8 cellular contexts compared by ENCODE assay signal in genomic region chr6:135438907-135439535, GRCh38. TPM values are rescaled to one million over a fixed set of nuclear protein-coding genes. Genes with fewer than 3 reads are reported as not detected.
A peak's percentile ranks its signal among the peaks of the same experiment; 100 is the strongest.
DNase-seq lines count a peak whose midpoint lies in the region; ATAC-seq and TF ChIP-seq lines count a peak whose summit lies in the region.

No MANE protein-coding gene starts in this region.

- H3K9me2 ChIP-seq in PC-3 (replicated peaks; ENCODE audit: low read length): no peaks in the 10 kb centered on the region

- TF ChIP-seq POLR2A in ovary (IDR thresholded peaks at IDR 0.05): no peak

- H3F3A ChIP-seq in PC-3 (ENCODE audit: low read length, unreplicated experiment): no peaks in the 10 kb centered on the region

- no peaks in the 10 kb centered on the region for H3K9me3 Mint-ChIP-seq in type B pancreatic cell

- H3K4me1 ChIP-seq in PC-3 (ENCODE audit: insufficient read depth, low read length) (no peaks in the 10 kb centered on the region), ovary (ENCODE audit: insufficient read depth) (no peaks in the 10 kb centered on the region)

- TF ChIP-seq EP300 in ovary (IDR thresholded peaks at IDR 0.05): no peak

- no peak overlapping the region for H3K27ac Mint-ChIP-seq in type B pancreatic cell

- H3K36me3 ChIP-seq in PC-3 (ENCODE audit: low read depth, low read length) (no peaks in the 10 kb centered on the region), ovary (no peaks in the 10 kb centered on the region)

- H3K9ac ChIP-seq in PC-3 (ENCODE audit: low read length): no peak overlapping the region

- POLR2A ChIA-PET in PC-3 (lab: Charles Lee; ENCODE audit: unreplicated experiment): interaction anchor here (0.6 kb wide), 1 partner anchor 577 kb away, joined by 3 read pairs; no protein-coding TSS in a partner anchor

- no peak overlapping the region for H2AFZ ChIP-seq in PC-3 (ENCODE audit: low read length)

- no peak overlapping the region for H3K27ac ChIP-seq in PC-3 (ENCODE audit: low read length)
- no peak overlapping the region for H3K27ac ChIP-seq in ovary

- DNase-seq in SIG-M5 treated with dmso at 0.1 percent for 504 hours (lab: John Stamatoyannopoulos, UW; ENCODE audit: unreplicated experiment): peak; percentile 75
- DNase-seq in SIG-M5 (lab: John Stamatoyannopoulos, UW): no peak
- peak; percentile 74 for DNase-seq in PC-3
- DNase-seq in epithelial cell of esophagus (ENCODE audit: low read depth): peak; percentile 50
- DNase-seq in type B pancreatic cell (ENCODE audit: extremely low spot score, unreplicated experiment): no peak
- no peak for DNase-seq in ovary
- no peak for DNase-seq in activated CD8-positive, alpha-beta memory T cell treated with anti-CD3 and anti-CD28 coated beads, Interleukin-2, amount 50 U/mL, for 4 hours

- H3K9me3 ChIP-seq in PC-3 (ENCODE audit: low read length) (no peaks in the 10 kb centered on the region), ovary (no peaks in the 10 kb centered on the region)

- no peaks in the 10 kb centered on the region for H4K20me1 ChIP-seq in PC-3 (ENCODE audit: low read length)

- H3K36me3 Mint-ChIP-seq in type B pancreatic cell: peaks cover 7% of the 10 kb centered on the region

- no peak overlapping the region for H3K4me2 ChIP-seq in PC-3 (ENCODE audit: low read length)

- peak; percentile 51 for ATAC-seq in HG02840 (IDR thresholded peaks at IDR 0.05; ENCODE audit: low FRiP score, unreplicated experiment)
- peak; percentile 71 for ATAC-seq in PC-3

- H3K4me3 ChIP-seq in PC-3 (ENCODE audit: low read length): no peak overlapping the region
- no peak overlapping the region for H3K4me3 ChIP-seq in epithelial cell of esophagus (ENCODE audit: low read length)
- H3K4me3 ChIP-seq in ovary: no peak overlapping the region

- no peaks in the 10 kb centered on the region for H3K27me3 ChIP-seq in PC-3 (ENCODE audit: low read length)
- peaks cover under 1% of the 10 kb centered on the region for H3K27me3 ChIP-seq in ovary

- TF ChIP-seq CTCF in PC-3 (conservative IDR thresholded peaks at IDR 0.05; ENCODE audit: low read depth, low read length) (peak; percentile 66), epithelial cell of esophagus (IDR thresholded peaks at IDR 0.05; ENCODE audit: insufficient read depth, low read depth, low read length, missing control alignments) (peak; percentile 44), type B pancreatic cell (conservative IDR thresholded peaks at IDR 0.05) (peak; percentile 57), ovary (IDR thresholded peaks at IDR 0.05) (no peak)

- H3K79me2 ChIP-seq in PC-3 (ENCODE audit: low read length): no peaks in the 10 kb centered on the region

- intact Hi-C loops in PC-3 (cut with micrococcal nuclease) (loop anchor here (5.0 kb wide), 1 partner anchor 292 kb away; no protein-coding TSS in a partner anchor), ovary (cut with DNase I) (no loop called here)

- H3K4me3 Mint-ChIP-seq in type B pancreatic cell: no peak overlapping the region

- H3K27me3 Mint-ChIP-seq in type B pancreatic cell: no peaks in the 10 kb centered on the region

- no TSS peak for BruUV-seq in PC-3 (replicated peaks; lab: Mats Ljungman, UMichigan)

- H3K4me1 Mint-ChIP-seq in type B pancreatic cell (ENCODE audit: unreplicated experiment): no peaks in the 10 kb centered on the region

- 76 to 81% (median 79%) methylated on average over 3 of the region's 3 CpGs for WGBS in ovary, 3 donors

- CTCF ChIA-PET in PC-3 (lab: Charles Lee): interaction anchor here (0.6 kb wide), 1 partner anchor 295 kb away, joined by 3 read pairs; no protein-coding TSS in a partner anchor

RNA-seq across cellular contexts. Expression of gene AHI1, which starts 58.5 kb away (rescaled TPM):
- 5.8 and 8.9 TPM in 2 replicates for total RNA-seq in PC-3 (2014; rRNA removed)
- total RNA-seq in type B pancreatic cell (ENCODE audit: low replicate concordance): 20.2 and 23.2 TPM in 2 replicates
- 10 to 100 TPM; 25.8 to 56.2 (median 32.9) TPM for total RNA-seq in ovary
- polyA plus RNA-seq in ovary: 10 to 100 TPM in 1 of 2 donors, 1 to 10 TPM in 1; 7.1 to 20.8 TPM

Comparison
In these comparisons a context has a peak if more than half of its experiments do, and no peak if none do; other contexts are left out.
1. DNase-seq: peak in SIG-M5 treated with dmso at 0.1 percent for 504 hours (single experiment), PC-3 (single experiment) and epithelial cell of esophagus (single experiment); none in SIG-M5 (single experiment), type B pancreatic cell (single experiment), ovary (0 of 5) and activated CD8-positive, alpha-beta memory T cell treated with anti-CD3 and anti-CD28 coated beads, Interleukin-2, amount 50 U/mL, for 4 hours (single experiment).
2. CTCF ChIP-seq: peak in PC-3 (single experiment), epithelial cell of esophagus (single experiment) and type B pancreatic cell (single experiment); none in ovary (0 of 3).